1 cellular context compared by ENCODE assay signal in genomic region chr6:2865270-2866182, GRCh38.
TF ChIP-seq lines count a peak whose summit lies in the region.

No MANE protein-coding gene starts in this region.

TF ChIP-seq in HepG2, 621 proteins besides CTCF, POLR2A, EP300 and RAD21 (continued from another document):
- TF ChIP-seq RARA (CRISPR knock-in tag; IDR thresholded peaks at IDR 0.05): peak; percentile 52
- TF ChIP-seq LBX2 (CRISPR knock-in tag; IDR thresholded peaks at IDR 0.05; ENCODE audit: borderline replicate concordance): no peak
- TF ChIP-seq ZBTB20 (CRISPR knock-in tag; IDR thresholded peaks at IDR 0.05; ENCODE audit: borderline replicate concordance, low read depth): peak; percentile 99; the same call in 1 of the 2 replicates
- 0 out of 2 replicates have a peak, but pooled peaks have one; percentile 11 for TF ChIP-seq ZNF777 (CRISPR knock-in tag; IDR thresholded peaks at IDR 0.05)
- 0 out of 2 replicates have a peak, but pooled peaks have one; percentile 47 for TF ChIP-seq HDAC2 (CRISPR knock-in tag; IDR thresholded peaks at IDR 0.05)
- no peak for TF ChIP-seq LCORL (IDR thresholded peaks at IDR 0.05)
- TF ChIP-seq LCORL (CRISPR knock-in tag; IDR thresholded peaks at IDR 0.05): peak; percentile 55; the same call in 1 of the 2 replicates
- TF ChIP-seq ETV5 (CRISPR knock-in tag; IDR thresholded peaks at IDR 0.05; ENCODE audit: borderline replicate concordance): peak; percentile 26; the same call in 1 of the 2 replicates
- TF ChIP-seq ATF1 (CRISPR knock-in tag; IDR thresholded peaks at IDR 0.05): peak; percentile 50
- TF ChIP-seq KDM6A (CRISPR knock-in tag; IDR thresholded peaks at IDR 0.05; ENCODE audit: low read depth): peak; percentile 54; the same call in 1 of the 2 replicates
- TF ChIP-seq DRAP1 (CRISPR knock-in tag; IDR thresholded peaks at IDR 0.05): peak; percentile 32; the same call in 1 of the 2 replicates
- no peak for TF ChIP-seq ZNF652 (CRISPR knock-in tag; IDR thresholded peaks at IDR 0.05; ENCODE audit: borderline replicate concordance, low read depth)
- TF ChIP-seq MYC (CRISPR knock-in tag; IDR thresholded peaks at IDR 0.05; ENCODE audit: borderline replicate concordance): no peak
- peak; percentile 82 for TF ChIP-seq ARID3A (IDR thresholded peaks at IDR 0.05; ENCODE audit: low read depth, low read length)
- TF ChIP-seq HNRNPL (IDR thresholded peaks at IDR 0.05; ENCODE audit: low read depth, low read length): no peak
- 0 out of 2 replicates have a peak, but pooled peaks have one; percentile 27 for TF ChIP-seq ELF3 (CRISPR knock-in tag; IDR thresholded peaks at IDR 0.05)
- TF ChIP-seq NAIF1 (CRISPR knock-in tag; IDR thresholded peaks at IDR 0.05; ENCODE audit: borderline replicate concordance): 0 out of 2 replicates have a peak, but pooled peaks have one; percentile 39
- TF ChIP-seq ZMYM2 (CRISPR knock-in tag; IDR thresholded peaks at IDR 0.05): peak; percentile 46; the same call in 1 of the 2 replicates
- 0 out of 2 replicates have a peak, but pooled peaks have one; percentile 25 for TF ChIP-seq CEBPG (CRISPR knock-in tag; IDR thresholded peaks at IDR 0.05)
- peak; percentile 66; the same call in 1 of the 2 replicates for TF ChIP-seq JUN (CRISPR knock-in tag; IDR thresholded peaks at IDR 0.05)
- TF ChIP-seq SAP130 (CRISPR knock-in tag; IDR thresholded peaks at IDR 0.05; ENCODE audit: low read depth): peak; percentile 64
- TF ChIP-seq ASH2L (IDR thresholded peaks at IDR 0.05; ENCODE audit: insufficient read length, low read depth, low read length): peak; percentile 60
- TF ChIP-seq MED1 (CRISPR knock-in tag; IDR thresholded peaks at IDR 0.05): peak; percentile 75
- TF ChIP-seq MED13 (CRISPR knock-in tag; IDR thresholded peaks at IDR 0.05): no peak
- TF ChIP-seq HOMEZ (CRISPR knock-in tag; IDR thresholded peaks at IDR 0.05; ENCODE audit: low read depth): no peak
- no peak for TF ChIP-seq ZNF7 (CRISPR knock-in tag; IDR thresholded peaks at IDR 0.05)
- TF ChIP-seq MYNN (CRISPR knock-in tag; IDR thresholded peaks at IDR 0.05; ENCODE audit: low read depth): no peak
- peak; percentile 38; the same call in 1 of the 2 replicates for TF ChIP-seq HNF4G (IDR thresholded peaks at IDR 0.05; ENCODE audit: borderline replicate concordance, low read depth, low read length)
- TF ChIP-seq HNF4G (CRISPR knock-in tag; IDR thresholded peaks at IDR 0.05; ENCODE audit: borderline replicate concordance, low read depth): no peak
